ENCODE assay signal across 8 cellular contexts in genomic region chr7:43758861-43759683, GRCh38. TPM values are rescaled to one million over a fixed set of nuclear protein-coding genes. Genes with fewer than 3 reads are reported as not detected.
A peak's percentile ranks its signal among the peaks of the same experiment; 100 is the strongest.
DNase-seq lines count a peak whose midpoint lies in the region; ATAC-seq and TF ChIP-seq lines count a peak whose summit lies in the region.

No MANE protein-coding gene starts in this region.

- 3 to 4% methylated on average over 51 of the region's 51 CpGs for WGBS in lower leg skin, 2 donors

- no peak for TF ChIP-seq POLR2A in lower leg skin (IDR thresholded peaks at IDR 0.05)

- H3K9me3 Mint-ChIP-seq in dendritic cell treated with granulocyte-macrophage colony-stimulating factor and Interleukin-4, amounts not matched to agents 40 ng/mL and 50 ng/mL, for 4 days = no peaks in the 10 kb centered on the region

- peaks cover 1% of the 10 kb centered on the region for H3K27me3 Mint-ChIP-seq in dendritic cell treated with granulocyte-macrophage colony-stimulating factor and Interleukin-4, amounts not matched to agents 40 ng/mL and 50 ng/mL, for 4 days

- peak overlapping the region; percentile 92 for H3K27ac Mint-ChIP-seq in dendritic cell treated with granulocyte-macrophage colony-stimulating factor and Interleukin-4, amounts not matched to agents 40 ng/mL and 50 ng/mL, for 4 days

- peak; percentile 21 for DNase-seq in GM04504 (ENCODE audit: low read depth)
- peak; percentile 54 for DNase-seq in HuH-7 (ENCODE audit: low spot score)
- peak; percentile 57 for DNase-seq in activated CD4-positive, CD25-positive, alpha-beta regulatory T cell treated with anti-CD3 and anti-CD28 coated beads, Interleukin-2, amount 50 U/mL, for 72 hours
- DNase-seq in lower leg skin (ENCODE audit: low spot score in 2 of 2) = peak in 1 of 2 donors; percentile 88
- peak; percentile 6 to 13 for DNase-seq in stimulated activated CD8-positive, alpha-beta memory T cell treated with anti-CD3 and anti-CD28 coated beads, Interleukin-15, amount 100 ng/mL, for 4 hours (ENCODE audit: low read depth in 2 of 2)
- no peak for DNase-seq in T1000 (lab: John Stamatoyannopoulos, UW)

- peak overlapping the region; percentile 85 for H3K4me3 ChIP-seq in lower leg skin (ENCODE audit: low read depth, poor library complexity, severe bottlenecking)

- intact Hi-C loops in dendritic cell treated with granulocyte-macrophage colony-stimulating factor and Interleukin-4, amounts not matched to agents 40 ng/mL and 50 ng/mL, for 4 days (cut with micrococcal nuclease) = no loop called here
- intact Hi-C loops in lower leg skin (cut with DNase I; ENCODE audit: low total_unique reads) = no loop called here

- peaks cover 66% of the 10 kb centered on the region for H3K4me1 Mint-ChIP-seq in dendritic cell treated with granulocyte-macrophage colony-stimulating factor and Interleukin-4, amounts not matched to agents 40 ng/mL and 50 ng/mL, for 4 days (ENCODE audit: low read depth)

- ATAC-seq in GM21526 (IDR thresholded peaks at IDR 0.05; ENCODE audit: low FRiP score, unreplicated experiment) = peak; percentile 47

- H3K4me3 Mint-ChIP-seq in dendritic cell treated with granulocyte-macrophage colony-stimulating factor and Interleukin-4, amounts not matched to agents 40 ng/mL and 50 ng/mL, for 4 days = peak overlapping the region; percentile 82

- TF ChIP-seq CTCF in lower leg skin (IDR thresholded peaks at IDR 0.05) = no peak

- H3K36me3 Mint-ChIP-seq in dendritic cell treated with granulocyte-macrophage colony-stimulating factor and Interleukin-4, amounts not matched to agents 40 ng/mL and 50 ng/mL, for 4 days (ENCODE audit: low read depth) = peaks cover 25% of the 10 kb centered on the region

RNA-seq across cellular contexts. Expression of gene BLVRA, which starts 0.6 kb away (rescaled TPM):
- 10 to 100 TPM; 25.4 to 38.9 (median 32.1) TPM for total RNA-seq in lower leg skin

RNA-seq across cellular contexts. Expression of gene COA1, which starts 29.7 kb away (rescaled TPM):
- total RNA-seq in lower leg skin = 10 to 100 TPM; 25.9 to 36.0 (median 31.1) TPM
